Comparison of ENCODE assay signal across 23 cellular contexts in the genomic region with DNA sequence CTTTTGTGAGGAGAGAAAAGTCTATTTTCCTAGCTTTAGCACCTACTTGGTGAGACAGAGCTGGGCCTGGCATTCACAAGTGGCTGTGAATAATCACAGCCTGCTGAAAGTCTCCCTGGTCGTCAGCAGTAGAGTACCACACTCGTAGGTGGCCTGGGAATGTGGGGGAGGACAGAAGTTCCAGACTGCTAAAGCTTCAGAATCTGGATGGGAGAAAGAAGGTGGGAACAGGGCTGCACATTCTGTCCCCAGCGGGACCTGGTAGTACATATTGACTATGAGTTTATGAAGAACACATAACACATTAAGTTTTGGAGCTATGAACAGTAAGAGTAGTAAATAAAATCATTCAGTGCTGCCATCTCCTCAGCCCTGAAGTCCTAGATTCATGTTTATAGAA. TPM values are rescaled to one million over a fixed set of nuclear protein-coding genes. Genes with fewer than 3 reads are reported as not detected.
DNase-seq lines count a peak whose midpoint lies in the region; ATAC-seq and TF ChIP-seq lines count a peak whose summit lies in the region.
"Had no signal": no experiment of that assay in that cellular context is flagged by ENCODE, and none has a peak within 500 bp of the region (broad histone marks: within the 10 kb centered on the region; RNA-seq: fewer than 3 reads in every experiment).

No MANE protein-coding gene starts in this region.

- peak overlapping the region; percentile 67 for H3K4me2 ChIP-seq in Karpas-422 (ENCODE audit: low read depth, low read length, poor library complexity, severe bottlenecking)

- no peaks in the 10 kb centered on the region for H3K9me2 ChIP-seq in Karpas-422 (replicated peaks; ENCODE audit: insufficient read depth, low read length)

- H3K9ac ChIP-seq in Karpas-422 (ENCODE audit: low read length), result peak overlapping the region; percentile 57

- ATAC-seq in HG02870 (IDR thresholded peaks at IDR 0.05; ENCODE audit: unreplicated experiment), result no peak
- ATAC-seq: activated naive CD4-positive, alpha-beta T cell treated with anti-CD3 and anti-CD28 coated beads, Interleukin-2, amount 50 U/mL, for 72 hours; activated T-helper 17 cell treated with anti-CD3 and anti-CD28 coated beads, Interleukin-2, amount 50 U/mL, for 72 hours; effector memory CD8-positive, alpha-beta T cell; GM12878; HepG2; natural killer cell had no signal

- TF ChIP-seq POLR2A in thyroid gland (IDR thresholded peaks at IDR 0.05), result no peak

- no peak for TF ChIP-seq CTCF in thyroid gland (IDR thresholded peaks at IDR 0.05)

- H3K79me2 ChIP-seq in Karpas-422 (ENCODE audit: low read length), result peaks cover 25% of the 10 kb centered on the region

- intact Hi-C loops in thyroid gland (cut with DNase I), result no loop called here

- DNase-seq in Karpas-422 (no peak), caudate nucleus (lab: John Stamatoyannopoulos, UW) (peak in 11 of 61 donors; percentile 2 to 61 (median 8)), middle frontal gyrus (ENCODE audit: extremely low spot score, low spot score) (peak; percentile 27), thyroid gland (peak; percentile 75 to 78), DMS153 treated with DMSO at 0.1 percent for 48 hours (lab: John Stamatoyannopoulos, UW; ENCODE audit: unreplicated experiment) (no peak), AG08395 (ENCODE audit: low spot score) (no peak)
- DNase-seq: activated CD4-positive, alpha-beta T cell treated with anti-CD3 and anti-CD28 coated beads, Interleukin-2, amount 50 U/mL, for 1 hour; effector memory CD8-positive, alpha-beta T cell; natural killer cell; NCI-H510A; psoas muscle; stimulated activated CD4-positive, alpha-beta T cell treated with anti-CD3 and anti-CD28 coated beads, Interleukin-1b, Interleukin-23, amount 100 ng/mL, for 48 hours had no signal

- no peak overlapping the region for H2AFZ ChIP-seq in Karpas-422 (ENCODE audit: low read length)

- 0 out of 2 replicates have a peak, but pooled peaks cover 9% of the 10 kb centered on the region for H3K36me3 ChIP-seq in Karpas-422 (ENCODE audit: insufficient read depth, low read length)
- peaks cover 7 to 22% of the 10 kb centered on the region in 2 donors for H3K36me3 ChIP-seq in thyroid gland

- no peaks in the 10 kb centered on the region for H4K20me1 ChIP-seq in Karpas-422 (ENCODE audit: insufficient read depth, low read depth, low read length)

- H3K27ac ChIP-seq in Karpas-422 (ENCODE audit: low read length), result peak overlapping the region; percentile 89
- peak overlapping the region; percentile 48 for H3K27ac ChIP-seq in caudate nucleus (ENCODE audit: low read depth, low read length)
- peak overlapping the region; percentile 56 to 74 (median 69) for H3K27ac ChIP-seq in thyroid gland
- H3K27ac ChIP-seq: psoas muscle, SK-N-MC, VCaP had no signal

- H3K4me1 ChIP-seq in Karpas-422 (ENCODE audit: low read length), result peaks cover 28% of the 10 kb centered on the region
- peaks cover 15 to 23% of the 10 kb centered on the region in 2 donors for H3K4me1 ChIP-seq in thyroid gland
- H3K4me1 ChIP-seq: psoas muscle had no signal

- 41 to 42% methylated on average over 3 of the region's 3 CpGs for WGBS in thyroid gland, 2 donors

- H3K4me3 ChIP-seq in Karpas-422 (ENCODE audit: low read length), result peak overlapping the region; percentile 54
- H3K4me3 ChIP-seq in thyroid gland (replicated peaks in 1 of 3), result no peak overlapping the region
- H3K4me3 ChIP-seq: GM12878, psoas muscle, SK-N-MC had no signal

- H3K9me3 ChIP-seq in Karpas-422 (ENCODE audit: low read length) (no peaks in the 10 kb centered on the region), thyroid gland (no peaks in the 10 kb centered on the region)
- H3K9me3 ChIP-seq: psoas muscle had no signal

- H3K27me3 ChIP-seq in Karpas-422 (ENCODE audit: low read length), result no peaks in the 10 kb centered on the region
- H3K27me3 ChIP-seq in thyroid gland, result no peaks in the 10 kb centered on the region

RNA-seq across cellular contexts. Expression of gene LIMK2, which starts 19.0 kb away (rescaled TPM):
- total RNA-seq in Karpas-422 (2014; rRNA removed; shearing (Covaris generic); ENCODE audit: low replicate concordance), result 35.0 and 35.3 TPM in 2 replicates
- 100 to 1,000 TPM in 2 of 4 donors, 10 to 100 TPM in 2; 85.0 to 123 (median 99.4) TPM for total RNA-seq in thyroid gland

RNA-seq across cellular contexts. Expression of gene RNF185, which starts 33.1 kb away (rescaled TPM):
- total RNA-seq in Karpas-422 (2014; rRNA removed; shearing (Covaris generic); ENCODE audit: low replicate concordance), result 41.1 and 44.8 TPM in 2 replicates
- total RNA-seq in thyroid gland, result 10 to 100 TPM; 56.0 to 63.1 (median 58.1) TPM

RNA-seq across cellular contexts. Expression of gene PLA2G3, which starts 52.8 kb away (rescaled TPM):
- not detected in 2 replicates for total RNA-seq in Karpas-422 (2014; rRNA removed; shearing (Covaris generic); ENCODE audit: low replicate concordance)
- 1 to 10 TPM in 1 of 4 donors, under 1 TPM in 2, not detected in 1; 0.22 to 1.9 (median 0.83) TPM for total RNA-seq in thyroid gland
- total RNA-seq: activated naive CD4-positive, alpha-beta T cell treated with anti-CD3 and anti-CD28 coated beads, Interleukin-2, amount 50 U/mL, for 72 hours; activated T-helper 17 cell treated with anti-CD3 and anti-CD28 coated beads, Interleukin-2, amount 50 U/mL, for 72 hours; astrocyte; B cell; GM12878; natural killer cell; psoas muscle; skeletal muscle tissue; T-helper 2 cell treated with Interferon-gamma antibody and Interleukin-4, amounts not matched to agents 100 ng/mL and 5 ng/mL, for 36 hours had no signal

Comparison
In these comparisons a context has a peak if more than half of its experiments do, and no peak if none do; other contexts are left out.
1. DNase-seq: peak in middle frontal gyrus (single experiment) and thyroid gland (2 of 2); none in Karpas-422 (single experiment), DMS153 treated with DMSO at 0.1 percent for 48 hours (single experiment) and AG08395 (single experiment).
2. Peak in every context shown above with its lines, with median percentiles within 50 percentile points of each other: H3K27ac ChIP-seq.